In the genomic region with DNA sequence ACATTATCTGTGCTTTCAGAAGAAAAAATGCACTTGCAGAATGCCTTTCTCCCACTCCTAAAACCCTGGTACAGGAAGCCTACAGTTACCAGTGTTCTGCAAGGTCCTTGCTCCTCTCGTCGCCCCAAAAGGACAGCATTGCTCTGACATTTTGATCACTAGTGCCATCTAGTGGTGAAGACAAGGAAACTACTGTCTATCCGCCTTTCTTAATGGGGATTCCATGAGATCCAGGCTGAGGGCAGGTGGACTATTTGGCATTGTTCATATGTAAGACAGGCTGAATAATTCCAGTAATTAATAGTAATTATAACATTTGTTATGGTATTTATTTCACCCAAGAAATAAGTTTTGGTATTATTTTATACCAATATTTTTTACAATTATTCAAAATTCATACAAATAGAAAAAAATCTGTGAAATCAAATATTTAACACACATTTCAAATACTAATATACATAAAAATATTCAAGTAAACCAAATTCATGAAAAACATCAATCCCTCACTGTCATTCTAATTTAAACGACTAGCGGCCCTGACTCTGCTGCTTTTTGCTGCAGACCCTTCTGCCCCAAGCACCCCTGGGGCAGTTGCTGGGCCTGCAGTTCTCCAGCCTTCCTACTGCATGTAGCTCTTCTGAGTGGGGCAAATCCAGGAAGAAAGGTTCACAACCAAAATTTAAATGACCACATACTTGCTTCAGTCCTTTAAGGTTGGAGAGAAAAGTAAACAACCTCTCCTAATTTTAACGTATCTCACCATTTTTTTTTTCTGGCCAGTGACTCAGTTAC, we compare ENCODE assay signal across 8 cellular contexts. TPM values are rescaled to one million over a fixed set of nuclear protein-coding genes. Genes with fewer than 3 reads are reported as not detected.
DNase-seq lines count a peak whose midpoint lies in the region; ATAC-seq and TF ChIP-seq lines count a peak whose summit lies in the region.

No MANE protein-coding gene starts in this region.

- peaks cover 15% of the 10 kb centered on the region for H3K79me2 ChIP-seq in neural progenitor cell (ENCODE audit: low read depth)

- peaks cover 9% of the 10 kb centered on the region for H3F3A ChIP-seq in neural progenitor cell (ENCODE audit: low read depth)

- peaks cover under 1% of the 10 kb centered on the region for H3K4me1 ChIP-seq in neural progenitor cell

- H3K36me3 Mint-ChIP-seq in neural progenitor cell: peaks cover 39% of the 10 kb centered on the region

- no peaks in the 10 kb centered on the region for H3K27me3 ChIP-seq in neural progenitor cell

- H3K4me3 ChIP-seq in fibroblast of mammary gland (ENCODE audit: control insufficient read depth, low read depth, low read length) (no peak overlapping the region), neural progenitor cell (no peak overlapping the region)

- TF ChIP-seq CTCF in fibroblast of mammary gland (conservative IDR thresholded peaks at IDR 0.05; ENCODE audit: control insufficient read depth, insufficient read depth, low read depth, low read length) (peak; percentile 88), neural progenitor cell (IDR thresholded peaks at IDR 0.05) (peak; percentile 87)

- H3K9me3 Mint-ChIP-seq in neural progenitor cell: no peaks in the 10 kb centered on the region

- peak; percentile 97 for ATAC-seq in GM21619 (IDR thresholded peaks at IDR 0.05; ENCODE audit: unreplicated experiment)

- no peak overlapping the region for H3K27ac Mint-ChIP-seq in neural progenitor cell

- DNase-seq in GM04503 (ENCODE audit: low read depth) (peak; percentile 26), HS-5 (ENCODE audit: low read depth) (peak; percentile 15), NCI-H748 (lab: John Stamatoyannopoulos, UW; ENCODE audit: unreplicated experiment) (peak; percentile 76), fibroblast of mammary gland (ENCODE audit: low read depth) (peak; percentile 74), neural progenitor cell (ENCODE audit: low spot score) (peak; percentile 84), ureter (ENCODE audit: low spot score) (no peak)
- peak; percentile 59 for DNase-seq in activated CD8-positive, alpha-beta memory T cell treated with anti-CD3 and anti-CD28 coated beads for 24 hours

- H4K20me1 ChIP-seq in neural progenitor cell (ENCODE audit: low read depth): peaks cover 50% of the 10 kb centered on the region

- H3K36me3 ChIP-seq in neural progenitor cell: peaks cover 9% of the 10 kb centered on the region

- H3K27ac ChIP-seq in neural progenitor cell: no peak overlapping the region

- no peak overlapping the region for H3K4me2 ChIP-seq in neural progenitor cell

- no peaks in the 10 kb centered on the region for H3K9me3 ChIP-seq in neural progenitor cell (ENCODE audit: low read depth)

- H3K9ac ChIP-seq in neural progenitor cell: no peak overlapping the region

- no peaks in the 10 kb centered on the region for H3K27me3 Mint-ChIP-seq in neural progenitor cell (ENCODE audit: insufficient read depth, low read depth)

- H2AFZ ChIP-seq in neural progenitor cell (replicated peaks): no peak overlapping the region

- H3K4me1 Mint-ChIP-seq in neural progenitor cell: peaks cover 3% of the 10 kb centered on the region

- H3K4me3 Mint-ChIP-seq in neural progenitor cell: no peak overlapping the region

RNA-seq across cellular contexts. Expression of gene TPGS2, which starts 19.0 kb away (rescaled TPM):
- total RNA-seq in neural progenitor cell (ENCODE audit: low replicate concordance) (262 and 301 TPM in 2 replicates), ureter (76.3 TPM)

RNA-seq across cellular contexts. Expression of gene KIAA1328, which starts 19.1 kb away (rescaled TPM):
- 11.5 and 15.0 TPM in 2 replicates for total RNA-seq in neural progenitor cell (ENCODE audit: low replicate concordance)
- total RNA-seq in ureter: 19.0 TPM
